Comparison of ENCODE assay signal across 24 cellular contexts in genomic region chr4:164482788-164483187, GRCh38.
"Had no signal": no experiment of that assay in that cellular context is flagged by ENCODE, and none has a peak within 500 bp of the region (broad histone marks: within the 10 kb centered on the region; RNA-seq: fewer than 3 reads in every experiment).

No MANE protein-coding gene starts in this region.

- H3K9me3 ChIP-seq: colonic mucosa, esophagus muscularis mucosa, gastrocnemius medialis, heart right ventricle, left lung, lower lobe of right lung had no signal

- H3K9me3 Mint-ChIP-seq: endodermal cell had no signal

- FAIRE-seq: endothelial cell of umbilical vein, islet of Langerhans, keratinocyte had no signal

- DNase-seq: colonic mucosa; cortex of kidney; effector CD8-positive, alpha-beta T cell; effector memory CD8-positive, alpha-beta T cell; endodermal cell; foreskin fibroblast; foreskin melanocyte; gastrocnemius medialis; glutamatergic neuron; head of caudate nucleus; heart right ventricle; hippocampal formation; left cardiac atrium; left lung; left ventricle myocardium superior; lower lobe of right lung; mesenchymal stem cell; midbrain; naive thymus-derived CD4-positive, alpha-beta T cell had no signal

- H3K4me3 Mint-ChIP-seq: dendritic cell treated with granulocyte-macrophage colony-stimulating factor and Interleukin-4, amounts not matched to agents 40 ng/mL and 50 ng/mL, for 4 days; effector memory CD8-positive, alpha-beta T cell; endodermal cell; naive thymus-derived CD4-positive, alpha-beta T cell had no signal

- H3K27ac Mint-ChIP-seq: dendritic cell treated with granulocyte-macrophage colony-stimulating factor and Interleukin-4, amounts not matched to agents 40 ng/mL and 50 ng/mL, for 4 days; effector memory CD8-positive, alpha-beta T cell; endodermal cell; naive thymus-derived CD4-positive, alpha-beta T cell had no signal

- H3K4me1 Mint-ChIP-seq: endodermal cell; naive thymus-derived CD4-positive, alpha-beta T cell had no signal

- H3K27me3 ChIP-seq: colonic mucosa, esophagus muscularis mucosa, gastrocnemius medialis, heart right ventricle, left lung had no signal

- H3K36me3 Mint-ChIP-seq: naive thymus-derived CD4-positive, alpha-beta T cell had no signal

- H3K27me3 Mint-ChIP-seq: dendritic cell treated with granulocyte-macrophage colony-stimulating factor and Interleukin-4, amounts not matched to agents 40 ng/mL and 50 ng/mL, for 4 days; effector memory CD8-positive, alpha-beta T cell had no signal

- H3K4me3 ChIP-seq: colonic mucosa, esophagus muscularis mucosa, gastrocnemius medialis, heart right ventricle, left lung, lower lobe of right lung had no signal

- ATAC-seq: effector memory CD8-positive, alpha-beta T cell; gastrocnemius medialis; heart right ventricle; left cardiac atrium; left lung; left ventricle myocardium superior; lower lobe of right lung; naive thymus-derived CD4-positive, alpha-beta T cell had no signal

- H3K4me1 ChIP-seq: colonic mucosa, esophagus muscularis mucosa, gastrocnemius medialis, heart right ventricle, left lung, lower lobe of right lung had no signal

- H3K27ac ChIP-seq: colonic mucosa, esophagus muscularis mucosa, gastrocnemius medialis, heart right ventricle, left lung, lower lobe of right lung had no signal

- H3K36me3 ChIP-seq: colonic mucosa, esophagus muscularis mucosa, gastrocnemius medialis, heart right ventricle, left lung, lower lobe of right lung had no signal
